11 cellular contexts compared by ENCODE assay signal in genomic region chr22:25845985-25846745, GRCh38.
DNase-seq lines count a peak whose midpoint lies in the region; ATAC-seq lines count a peak whose summit lies in the region.
"Had no signal": no experiment of that assay in that cellular context is flagged by ENCODE, and none has a peak within 500 bp of the region (broad histone marks: within the 10 kb centered on the region; RNA-seq: fewer than 3 reads in every experiment).

No MANE protein-coding gene starts in this region.

- POLR2A ChIA-PET in activated naive CD8-positive, alpha-beta T cell treated with anti-CD3 and anti-CD28 coated beads, Interleukin-2, amount 10 ng/mL, durations not matched to agents 7 days and 5 days (lab: Charles Lee) = no interaction called here

- no peaks in the 10 kb centered on the region for H3K36me3 Mint-ChIP-seq in activated T-cell treated with anti-CD3 and anti-CD28 coated beads, Interleukin-2, amount 50 U/mL, for 72 hours (ENCODE audit: insufficient read depth in 2 of 2)
- H3K36me3 Mint-ChIP-seq in activated naive CD8-positive, alpha-beta T cell treated with anti-CD3 and anti-CD28 coated beads, Interleukin-2, amount 10 ng/mL, durations not matched to agents 7 days and 5 days = no peaks in the 10 kb centered on the region

- no peak overlapping the region for H3K27ac Mint-ChIP-seq in activated T-cell treated with anti-CD3 and anti-CD28 coated beads, Interleukin-2, amount 50 U/mL, for 72 hours
- H3K27ac Mint-ChIP-seq in activated naive CD8-positive, alpha-beta T cell treated with anti-CD3 and anti-CD28 coated beads, Interleukin-2, amount 10 ng/mL, durations not matched to agents 7 days and 5 days = peak overlapping the region; percentile 71

- ATAC-seq in activated T-cell treated with anti-CD3 and anti-CD28 coated beads, Interleukin-2, amount 50 U/mL, for 72 hours (replicated peaks in 1 of 2) = peak; percentile 90 to 92
- ATAC-seq in HG03196 (IDR thresholded peaks at IDR 0.05; ENCODE audit: unreplicated experiment) (peak; percentile 59), HG02884 (IDR thresholded peaks at IDR 0.05; ENCODE audit: unreplicated experiment) (no peak)
- ATAC-seq in activated naive CD8-positive, alpha-beta T cell treated with anti-CD3 and anti-CD28 coated beads, Interleukin-2, amount 10 ng/mL, durations not matched to agents 7 days and 5 days (ENCODE audit: low read depth) = peak; percentile 75

- peak; percentile 37 to 41 for DNase-seq in activated T-cell treated with anti-CD3 and anti-CD28 coated beads, Interleukin-2, amount 50 U/mL, for 72 hours
- no peak for DNase-seq in activated T-cell treated with anti-CD3 and anti-CD28 coated beads, Interleukin-2, amount 50 U/mL, for 1 hour
- DNase-seq in activated naive CD8-positive, alpha-beta T cell treated with anti-CD3 and anti-CD28 coated beads, Interleukin-2, amount 10 ng/mL, durations not matched to agents 7 days and 5 days = no peak
- peak; percentile 3 to 42 for DNase-seq in stimulated activated CD8-positive, alpha-beta memory T cell treated with anti-CD3 and anti-CD28 coated beads, Interleukin-7, amount 100 ng/mL, for 48 hours (ENCODE audit: extremely low read depth in 1 of 2, low read depth in 1 of 2)
- DNase-seq in RPMI8226 = no peak
- DNase-seq in NCI-H2196 (lab: John Stamatoyannopoulos, UW; ENCODE audit: unreplicated experiment) = no peak
- DNase-seq: Karpas-422; NCI-H187; NK-92 treated with Interleukin-12 subunit alpha and Interleukin-12 subunit beta, amount 100 ng/mL, for 24 hours had no signal

- peaks cover 8% of the 10 kb centered on the region for H3K4me1 Mint-ChIP-seq in activated T-cell treated with anti-CD3 and anti-CD28 coated beads, Interleukin-2, amount 50 U/mL, for 72 hours (ENCODE audit: low read depth)
- H3K4me1 Mint-ChIP-seq in activated naive CD8-positive, alpha-beta T cell treated with anti-CD3 and anti-CD28 coated beads, Interleukin-2, amount 10 ng/mL, durations not matched to agents 7 days and 5 days = peaks cover 3% of the 10 kb centered on the region

- no peak overlapping the region for H3K4me3 Mint-ChIP-seq in activated T-cell treated with anti-CD3 and anti-CD28 coated beads, Interleukin-2, amount 50 U/mL, for 72 hours
- no peak overlapping the region for H3K4me3 Mint-ChIP-seq in activated naive CD8-positive, alpha-beta T cell treated with anti-CD3 and anti-CD28 coated beads, Interleukin-2, amount 10 ng/mL, durations not matched to agents 7 days and 5 days

- H3K9me3 Mint-ChIP-seq in activated T-cell treated with anti-CD3 and anti-CD28 coated beads, Interleukin-2, amount 50 U/mL, for 72 hours = no peaks in the 10 kb centered on the region
- H3K9me3 Mint-ChIP-seq in activated naive CD8-positive, alpha-beta T cell treated with anti-CD3 and anti-CD28 coated beads, Interleukin-2, amount 10 ng/mL, durations not matched to agents 7 days and 5 days = no peaks in the 10 kb centered on the region

- H3K27me3 Mint-ChIP-seq in activated T-cell treated with anti-CD3 and anti-CD28 coated beads, Interleukin-2, amount 50 U/mL, for 72 hours (ENCODE audit: low read depth) = peaks cover 7% of the 10 kb centered on the region
- no peaks in the 10 kb centered on the region for H3K27me3 Mint-ChIP-seq in activated naive CD8-positive, alpha-beta T cell treated with anti-CD3 and anti-CD28 coated beads, Interleukin-2, amount 10 ng/mL, durations not matched to agents 7 days and 5 days

Comparison
In these comparisons a context has a peak if more than half of its experiments do, and no peak if none do; other contexts are left out.
1. DNase-seq: peak in activated T-cell treated with anti-CD3 and anti-CD28 coated beads, Interleukin-2, amount 50 U/mL, for 72 hours (2 of 2) and stimulated activated CD8-positive, alpha-beta memory T cell treated with anti-CD3 and anti-CD28 coated beads, Interleukin-7, amount 100 ng/mL, for 48 hours (2 of 2); none in activated T-cell treated with anti-CD3 and anti-CD28 coated beads, Interleukin-2, amount 50 U/mL, for 1 hour (single experiment), activated naive CD8-positive, alpha-beta T cell treated with anti-CD3 and anti-CD28 coated beads, Interleukin-2, amount 10 ng/mL, durations not matched to agents 7 days and 5 days (single experiment), RPMI8226 (single experiment) and NCI-H2196 (single experiment).